17 cellular contexts compared by ENCODE assay signal in the genomic region with DNA sequence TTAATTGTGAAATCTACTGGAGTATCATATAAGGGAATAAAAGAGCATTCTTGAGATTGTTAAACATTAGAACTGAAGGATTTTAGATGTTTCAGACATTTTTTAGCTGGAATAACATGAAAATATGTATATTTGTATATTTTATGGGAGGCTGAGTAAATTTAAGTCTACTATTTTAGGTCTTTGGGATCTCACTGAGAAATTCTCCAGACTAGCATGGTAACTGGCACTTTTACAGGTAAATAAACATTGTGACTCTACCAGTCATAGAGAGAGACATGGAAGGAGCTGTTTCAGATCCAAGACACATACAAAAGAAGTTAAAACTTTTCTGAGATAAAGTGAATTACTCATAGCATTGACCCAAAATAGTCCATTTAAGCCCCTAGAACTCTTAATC. TPM values are rescaled to one million over a fixed set of nuclear protein-coding genes. Genes with fewer than 3 reads are reported as not detected.
DNase-seq lines count a peak whose midpoint lies in the region; ATAC-seq and TF ChIP-seq lines count a peak whose summit lies in the region.
"Had no signal": no experiment of that assay in that cellular context is flagged by ENCODE, and none has a peak within 500 bp of the region (broad histone marks: within the 10 kb centered on the region; RNA-seq: fewer than 3 reads in every experiment).

No MANE protein-coding gene starts in this region.

- H3K4me3 ChIP-seq in AG10803 (ENCODE audit: low read length): no peak overlapping the region
- no peak overlapping the region for H3K4me3 ChIP-seq in adipocyte (ENCODE audit: low read length)
- H3K4me3 ChIP-seq in tibial artery: no peak overlapping the region
- no peak overlapping the region for H3K4me3 ChIP-seq in adrenal gland
- no peak overlapping the region for H3K4me3 ChIP-seq in neuronal stem cell (ENCODE audit: low read length in 2 of 2)
- H3K4me3 ChIP-seq: A549, GM23338 had no signal

- no peak overlapping the region for H2BK15ac ChIP-seq in neuronal stem cell (ENCODE audit: low read length)

- H3K14ac ChIP-seq in neuronal stem cell (ENCODE audit: low read length): no peak overlapping the region

- peaks cover 2% of the 10 kb centered on the region for H3K79me1 ChIP-seq in neuronal stem cell (ENCODE audit: low read depth, low read length)

- intact Hi-C loops in tibial artery (cut with DNase I; ENCODE audit: low total_unique reads) (no loop called here), adrenal gland (cut with DNase I) (no loop called here)

- H4K91ac ChIP-seq in neuronal stem cell (ENCODE audit: low read depth, low read length, poor library complexity): no peak overlapping the region

- no peak overlapping the region for H2BK12ac ChIP-seq in neuronal stem cell (ENCODE audit: low read length)

- H3K23ac ChIP-seq in neuronal stem cell (ENCODE audit: low read depth, low read length, poor library complexity): no peak overlapping the region

- TF ChIP-seq CTCF in AG10803 (conservative IDR thresholded peaks at IDR 0.05; ENCODE audit: low read length): no peak
- no peak for TF ChIP-seq CTCF in tibial artery (IDR thresholded peaks at IDR 0.05)
- no peak for TF ChIP-seq CTCF in adrenal gland (IDR thresholded peaks at IDR 0.05)

- H3K27ac ChIP-seq in tibial artery (peak overlapping the region; percentile 5 to 43), adrenal gland (no peak overlapping the region), neuronal stem cell (replicated peaks; ENCODE audit: low read length) (no peak overlapping the region)
- H3K27ac ChIP-seq: A549, C4-2B had no signal

- DNase-seq in AG10803 (ENCODE audit: low read depth): peak; percentile 40
- DNase-seq in adipocyte (ENCODE audit: low read depth): peak; percentile 66
- DNase-seq in dedifferentiated amniotic fluid mesenchymal stem cell (ENCODE audit: extremely low spot score): peak; percentile 27
- DNase-seq in tibial artery: no peak
- DNase-seq in adrenal gland: no peak
- no peak for DNase-seq in neuronal stem cell (ENCODE audit: low spot score)
- DNase-seq: BE2C; CD4-positive, alpha-beta memory T cell; DMS79; EL; H7; KBM-7 had no signal

- H3K4ac ChIP-seq in neuronal stem cell (ENCODE audit: low read length): no peak overlapping the region

- no peak overlapping the region for H4K8ac ChIP-seq in neuronal stem cell (ENCODE audit: low read depth, low read length)

- no peak for TF ChIP-seq POLR2A in adrenal gland (IDR thresholded peaks at IDR 0.05)

- H3K36me3 ChIP-seq in adipocyte (ENCODE audit: control insufficient read depth, insufficient read depth, low read length, severe bottlenecking) (no peaks in the 10 kb centered on the region), tibial artery (no peaks in the 10 kb centered on the region), adrenal gland (replicated peaks in 1 of 2) (no peaks in the 10 kb centered on the region), neuronal stem cell (replicated peaks in 1 of 2; ENCODE audit: control insufficient read depth in 2 of 2, insufficient read depth in 2 of 2, low read length in 2 of 2) (no peaks in the 10 kb centered on the region)
- H3K36me3 ChIP-seq: BE2C had no signal

- H3K9me3 ChIP-seq in adipocyte (ENCODE audit: control insufficient read depth, low read length): no peaks in the 10 kb centered on the region
- H3K9me3 ChIP-seq in tibial artery: no peaks in the 10 kb centered on the region
- no peaks in the 10 kb centered on the region for H3K9me3 ChIP-seq in adrenal gland (replicated peaks in 1 of 3)
- no peaks in the 10 kb centered on the region for H3K9me3 ChIP-seq in neuronal stem cell (replicated peaks in 1 of 2; ENCODE audit: control insufficient read depth in 2 of 2, insufficient read depth in 1 of 2, low read depth in 1 of 2, low read length in 2 of 2)
- H3K9me3 ChIP-seq: A549, BE2C had no signal

- peaks cover 6% of the 10 kb centered on the region for H3K4me1 ChIP-seq in adipocyte (ENCODE audit: control insufficient read depth, insufficient read depth, low read length)
- peaks cover 0 to 33% (median 13%) of the 10 kb centered on the region in 4 donors for H3K4me1 ChIP-seq in tibial artery
- H3K4me1 ChIP-seq in adrenal gland (replicated peaks in 1 of 2): no peaks in the 10 kb centered on the region
- H3K4me1 ChIP-seq in neuronal stem cell (ENCODE audit: control insufficient read depth in 2 of 2, insufficient read depth in 1 of 2, low read depth in 1 of 2, low read length in 2 of 2): no peaks in the 10 kb centered on the region
- H3K4me1 ChIP-seq: BE2C had no signal

- H3K9ac ChIP-seq in adipocyte (ENCODE audit: low read length) (no peak overlapping the region), neuronal stem cell (ENCODE audit: low read depth, low read length, poor library complexity) (no peak overlapping the region)

- H2BK5ac ChIP-seq in neuronal stem cell (ENCODE audit: low read length): no peak overlapping the region

- H2AK5ac ChIP-seq in neuronal stem cell (ENCODE audit: low read depth, low read length): no peak overlapping the region

- no peak overlapping the region for H2AFZ ChIP-seq in neuronal stem cell (ENCODE audit: low read length)
- H2AFZ ChIP-seq: GM23338 had no signal

- no peak overlapping the region for H2BK120ac ChIP-seq in neuronal stem cell (ENCODE audit: low read depth, low read length)

- H3K4me2 ChIP-seq in neuronal stem cell (ENCODE audit: insufficient read depth, low read length, poor library complexity, severe bottlenecking): no peak overlapping the region
- H3K4me2 ChIP-seq: A549, GM23338 had no signal

- ATAC-seq in GM19463 (IDR thresholded peaks at IDR 0.05; ENCODE audit: unreplicated experiment): no peak
- ATAC-seq in GM18517 (IDR thresholded peaks at IDR 0.05; ENCODE audit: unreplicated experiment): no peak
- ATAC-seq: A549, GM23338 had no signal

- no peak overlapping the region for H3K18ac ChIP-seq in neuronal stem cell (ENCODE audit: low read length)

- H3K27me3 ChIP-seq in adipocyte (replicated peaks; ENCODE audit: control insufficient read depth, insufficient read depth, low read length): no peaks in the 10 kb centered on the region
- H3K27me3 ChIP-seq in tibial artery: no peaks in the 10 kb centered on the region
- no peaks in the 10 kb centered on the region for H3K27me3 ChIP-seq in adrenal gland
- no peaks in the 10 kb centered on the region for H3K27me3 ChIP-seq in neuronal stem cell (ENCODE audit: control insufficient read depth in 3 of 3, insufficient read depth in 3 of 3, low read depth in 1 of 3, low read length in 3 of 3)
- H3K27me3 ChIP-seq: BE2C had no signal

RNA-seq across cellular contexts. Expression of a gene that starts 59.4 kb away (rescaled TPM):
- total RNA-seq in adrenal gland: 10 to 100 TPM; 12.0 to 52.6 (median 26.9) TPM
- polyA plus RNA-seq in adrenal gland: 100 to 1,000 TPM in 1 of 3 donors, 10 to 100 TPM in 2; 40.4 to 127 (median 49.4) TPM
- polyA plus RNA-seq in neuronal stem cell (2013, experiment 1 of 2): 127 TPM
- polyA plus RNA-seq in neuronal stem cell (2013, experiment 2 of 2): 127 TPM

RNA-seq across cellular contexts. Expression of a gene that starts 59.6 kb away (rescaled TPM):
- total RNA-seq in adrenal gland: 10 to 100 TPM in 4 of 8 donors, 1 to 10 TPM in 4; 7.6 to 16.8 (median 9.7) TPM
- polyA plus RNA-seq in adrenal gland: 10 to 100 TPM in 1 of 3 donors, 1 to 10 TPM in 2; 3.7 to 11.6 (median 5.3) TPM
- 13.7 TPM for polyA plus RNA-seq in neuronal stem cell (2013, experiment 1 of 2)
- 14.6 TPM for polyA plus RNA-seq in neuronal stem cell (2013, experiment 2 of 2)

Comparison
In these comparisons a context has a peak if more than half of its experiments do, and no peak if none do; other contexts are left out.
1. DNase-seq: peak in AG10803 (single experiment), adipocyte (single experiment) and dedifferentiated amniotic fluid mesenchymal stem cell (single experiment); none in tibial artery (0 of 2), adrenal gland (0 of 7) and neuronal stem cell (single experiment).
2. H3K27ac ChIP-seq: peak in tibial artery (2 of 2); none in adrenal gland (0 of 5) and neuronal stem cell (single experiment).